In the genomic region with DNA sequence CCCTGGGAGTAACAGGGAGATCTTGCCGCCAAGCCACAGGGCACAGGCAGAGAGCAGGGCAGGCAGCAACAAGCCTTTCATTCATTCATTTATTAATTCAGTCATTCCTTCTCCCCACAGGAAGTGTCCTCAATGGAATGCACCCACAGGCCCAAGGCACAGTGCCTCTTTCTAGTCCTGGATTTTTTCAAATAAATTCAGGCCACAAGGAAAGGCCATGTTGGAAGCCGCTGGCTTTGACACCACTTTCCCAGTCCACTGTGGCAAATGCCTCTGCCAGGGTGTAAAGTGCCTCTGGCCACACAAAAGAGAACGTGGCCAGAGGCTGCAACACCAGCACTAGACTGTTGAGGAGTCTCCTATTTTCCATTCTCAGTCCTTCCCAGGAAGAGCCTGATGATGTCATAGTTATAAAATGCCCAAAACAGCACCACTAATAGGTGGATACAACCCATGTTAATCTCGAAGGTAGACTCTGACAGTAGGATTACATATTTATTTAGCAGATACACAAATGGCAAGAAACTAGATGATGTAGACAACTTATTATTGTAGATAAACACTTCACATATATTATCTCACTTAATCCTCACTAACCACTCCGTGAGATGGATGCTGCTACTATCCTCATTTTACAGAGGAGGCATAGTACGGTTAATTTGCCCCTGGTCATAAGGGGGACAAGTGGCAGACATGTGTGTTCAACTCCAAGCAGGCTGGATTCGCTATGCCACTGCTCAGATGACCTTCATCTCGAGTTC, we compare ENCODE assay signal across 1 cellular context.
TF ChIP-seq lines count a peak whose summit lies in the region.

No MANE protein-coding gene starts in this region.

TF ChIP-seq in HepG2, 621 proteins besides CTCF, POLR2A, EP300 and RAD21:
- TF ChIP-seq CREB1 (IDR thresholded peaks at IDR 0.05) (peak; percentile 46), CREB1 (CRISPR knock-in tag; IDR thresholded peaks at IDR 0.05) (no peak), ATF7 (IDR thresholded peaks at IDR 0.05) (peak; percentile 83), ATF7 (CRISPR knock-in tag; IDR thresholded peaks at IDR 0.05) (no peak), ZNF577 (CRISPR knock-in tag; IDR thresholded peaks at IDR 0.05; ENCODE audit: borderline replicate concordance, low read depth) (no peak)
TF ChIP-seq in HepG2: peak in this region for 2.
